Comparison of ENCODE assay signal across 22 cellular contexts in genomic region chr17:81956607-81957589, GRCh38. TPM values are rescaled to one million over a fixed set of nuclear protein-coding genes. Genes with fewer than 3 reads are reported as not detected.
"Had no signal": no experiment of that assay in that cellular context is flagged by ENCODE, and none has a peak within 500 bp of the region (broad histone marks: within the 10 kb centered on the region; RNA-seq: fewer than 3 reads in every experiment).

No MANE protein-coding gene starts in this region.

- ATAC-seq: activated CD8-positive, alpha-beta T cell treated with anti-CD3 and anti-CD28 coated beads, Interleukin-2, amount 10 ng/mL, durations not matched to agents 7 days and 5 days; activated naive CD8-positive, alpha-beta T cell treated with anti-CD3 and anti-CD28 coated beads, Interleukin-2, amount 50 U/mL, for 24 hours; left colon; stimulated activated memory B cell treated with anti-CD40 and anti-IgM and Interleukin-4, amounts not matched to agents 10 μg/mL and 1 μg/mL and 100 μg/mL, for 72 hours; WTC11 had no signal

- H3K4me1 Mint-ChIP-seq: stimulated activated memory B cell treated with anti-CD40 and anti-IgM and Interleukin-4, amounts not matched to agents 10 μg/mL and 1 μg/mL and 100 μg/mL, for 72 hours; WTC11 had no signal

- H3K9me3 ChIP-seq: breast epithelium, thyroid gland had no signal

- H3K4me3 Mint-ChIP-seq: activated CD8-positive, alpha-beta T cell treated with anti-CD3 and anti-CD28 coated beads, Interleukin-2, amount 10 ng/mL, durations not matched to agents 7 days and 5 days; activated naive CD8-positive, alpha-beta T cell treated with anti-CD3 and anti-CD28 coated beads, Interleukin-2, amount 50 U/mL, for 24 hours; stimulated activated memory B cell treated with anti-CD40 and anti-IgM and Interleukin-4, amounts not matched to agents 10 μg/mL and 1 μg/mL and 100 μg/mL, for 72 hours; T-helper 1 cell treated with Interleukin-12 subunit alpha and Interleukin-12 subunit beta and Interleukin-4 antibody, amounts not matched to agents 30 μg/mL and 1 μg/mL, for 36 hours; WTC11 had no signal

- H3K9me3 Mint-ChIP-seq: activated naive CD8-positive, alpha-beta T cell treated with anti-CD3 and anti-CD28 coated beads, Interleukin-2, amount 50 U/mL, for 24 hours; naive B cell; stimulated activated memory B cell treated with anti-CD40 and anti-IgM and Interleukin-4, amounts not matched to agents 10 μg/mL and 1 μg/mL and 100 μg/mL, for 72 hours; T-helper 1 cell treated with Interleukin-12 subunit alpha and Interleukin-12 subunit beta and Interleukin-4 antibody, amounts not matched to agents 30 μg/mL and 1 μg/mL, for 36 hours; WTC11 had no signal

- H3K4me3 ChIP-seq: breast epithelium, thyroid gland had no signal

- H3K36me3 Mint-ChIP-seq: naive B cell; stimulated activated memory B cell treated with anti-CD40 and anti-IgM and Interleukin-4, amounts not matched to agents 10 μg/mL and 1 μg/mL and 100 μg/mL, for 72 hours; WTC11 had no signal

- DNase-seq: activated CD4-positive, alpha-beta T cell treated with anti-CD3 and anti-CD28 coated beads for 48 hours; activated CD8-positive, alpha-beta memory T cell treated with anti-CD3 and anti-CD28 coated beads, Interleukin-2, amount 50 U/mL, for 4 hours; activated CD8-positive, alpha-beta T cell treated with anti-CD3 and anti-CD28 coated beads, Interleukin-2, amount 10 ng/mL, durations not matched to agents 7 days and 5 days; activated naive CD4-positive, alpha-beta T cell; activated naive CD8-positive, alpha-beta T cell treated with anti-CD3 and anti-CD28 coated beads, Interleukin-2, amount 50 U/mL, for 24 hours; cerebellar nuclear complex; effector memory CD4-positive, alpha-beta T cell; foreskin melanocyte; head of caudate nucleus; left colon; naive B cell; posterior cingulate gyrus; stimulated activated CD4-positive, alpha-beta T cell treated with anti-CD3 and anti-CD28 coated beads, Interleukin-2, amount 100 ng/mL, for 48 hours; thyroid gland had no signal

- H3K27ac ChIP-seq: breast epithelium, thyroid gland had no signal

- H3K36me3 ChIP-seq: breast epithelium, thyroid gland had no signal

- H3K27ac Mint-ChIP-seq: activated CD8-positive, alpha-beta T cell treated with anti-CD3 and anti-CD28 coated beads, Interleukin-2, amount 10 ng/mL, durations not matched to agents 7 days and 5 days; activated naive CD8-positive, alpha-beta T cell treated with anti-CD3 and anti-CD28 coated beads, Interleukin-2, amount 50 U/mL, for 24 hours; stimulated activated memory B cell treated with anti-CD40 and anti-IgM and Interleukin-4, amounts not matched to agents 10 μg/mL and 1 μg/mL and 100 μg/mL, for 72 hours; T-helper 1 cell treated with Interleukin-12 subunit alpha and Interleukin-12 subunit beta and Interleukin-4 antibody, amounts not matched to agents 30 μg/mL and 1 μg/mL, for 36 hours; WTC11 had no signal

RNA-seq across cellular contexts. Expression of gene NOTUM, which starts 4.1 kb away (rescaled TPM):
- total RNA-seq: left colon, mononuclear cell had no signal

RNA-seq across cellular contexts. Expression of gene MYADML2, which starts 9.9 kb away (rescaled TPM):
- total RNA-seq: activated CD8-positive, alpha-beta T cell treated with anti-CD3 and anti-CD28 coated beads, Interleukin-2, amount 10 ng/mL, durations not matched to agents 7 days and 5 days; aorta; breast epithelium; fibroblast of lung; lung microvascular endothelial cell; mononuclear cell; thyroid gland had no signal
- polyA plus RNA-seq: aorta, fibroblast of lung had no signal
